Comparison of ENCODE assay signal across 16 cellular contexts in genomic region chr1:27179373-27179772, GRCh38.
"Had no signal": no experiment of that assay in that cellular context is flagged by ENCODE, and none has a peak within 500 bp of the region (broad histone marks: within the 10 kb centered on the region; RNA-seq: fewer than 3 reads in every experiment).

No MANE protein-coding gene starts in this region.

- ATAC-seq: activated naive CD8-positive, alpha-beta T cell treated with anti-CD3 and anti-CD28 coated beads, Interleukin-2, amount 50 U/mL, for 24 hours; natural killer cell treated with Interleukin-12 subunit alpha and Interleukin-12 subunit beta and Interleukin-15 and Interleukin-18, amount 100 ng/mL, for 72 hours; sciatic nerve; stimulated activated naive B cell treated with anti-CD40 and anti-IgM and Interleukin-4, amounts not matched to agents 10 μg/mL and 1 μg/mL and 100 μg/mL, for 72 hours; WTC11 had no signal

- H3K36me3 Mint-ChIP-seq: natural killer cell treated with Interleukin-12 subunit alpha and Interleukin-12 subunit beta and Interleukin-15 and Interleukin-18, amount 100 ng/mL, for 72 hours; stimulated activated naive B cell treated with anti-CD40 and anti-IgM and Interleukin-4, amounts not matched to agents 10 μg/mL and 1 μg/mL and 100 μg/mL, for 72 hours had no signal

- H3K4me1 Mint-ChIP-seq: activated naive CD8-positive, alpha-beta T cell treated with anti-CD3 and anti-CD28 coated beads, Interleukin-2, amount 50 U/mL, for 24 hours; WTC11 had no signal

- H3K9me3 ChIP-seq: prostate gland had no signal

- H3K4me3 ChIP-seq: lung, prostate gland, transverse colon had no signal

- DNase-seq: activated CD4-positive, alpha-beta T cell treated with anti-CD3 and anti-CD28 coated beads for 48 hours; activated naive CD4-positive, alpha-beta T cell treated with Interleukin-2 at 50 U/mL for 16 hours; activated naive CD8-positive, alpha-beta T cell treated with anti-CD3 and anti-CD28 coated beads, Interleukin-2, amount 50 U/mL, for 24 hours; central memory CD4-positive, alpha-beta T cell; cortex of kidney; effector memory CD4-positive, alpha-beta T cell; nucleus accumbens; stimulated activated CD4-positive, alpha-beta T cell treated with anti-CD3 and anti-CD28 coated beads, Interleukin-2, amount 100 ng/mL, for 24 hours; stimulated activated naive B cell treated with anti-CD40 and anti-IgM and Interleukin-4, amounts not matched to agents 10 μg/mL and 1 μg/mL and 100 μg/mL, for 72 hours; transverse colon had no signal

- H3K27ac ChIP-seq: prostate gland had no signal

- H3K36me3 ChIP-seq: prostate gland, transverse colon had no signal

- H3K27me3 Mint-ChIP-seq: activated naive CD8-positive, alpha-beta T cell treated with anti-CD3 and anti-CD28 coated beads, Interleukin-2, amount 50 U/mL, for 24 hours; natural killer cell treated with Interleukin-12 subunit alpha and Interleukin-12 subunit beta and Interleukin-15 and Interleukin-18, amount 100 ng/mL, for 72 hours; stimulated activated naive B cell treated with anti-CD40 and anti-IgM and Interleukin-4, amounts not matched to agents 10 μg/mL and 1 μg/mL and 100 μg/mL, for 72 hours had no signal

- H3K4me3 Mint-ChIP-seq: activated naive CD8-positive, alpha-beta T cell treated with anti-CD3 and anti-CD28 coated beads, Interleukin-2, amount 50 U/mL, for 24 hours; natural killer cell treated with Interleukin-12 subunit alpha and Interleukin-12 subunit beta and Interleukin-15 and Interleukin-18, amount 100 ng/mL, for 72 hours; stimulated activated naive B cell treated with anti-CD40 and anti-IgM and Interleukin-4, amounts not matched to agents 10 μg/mL and 1 μg/mL and 100 μg/mL, for 72 hours; T-helper 1 cell treated with Interleukin-12 subunit alpha and Interleukin-12 subunit beta and Interleukin-4 antibody, amounts not matched to agents 30 μg/mL and 1 μg/mL, for 36 hours; WTC11 had no signal

- H3K27ac Mint-ChIP-seq: activated naive CD8-positive, alpha-beta T cell treated with anti-CD3 and anti-CD28 coated beads, Interleukin-2, amount 50 U/mL, for 24 hours; natural killer cell treated with Interleukin-12 subunit alpha and Interleukin-12 subunit beta and Interleukin-15 and Interleukin-18, amount 100 ng/mL, for 72 hours; stimulated activated naive B cell treated with anti-CD40 and anti-IgM and Interleukin-4, amounts not matched to agents 10 μg/mL and 1 μg/mL and 100 μg/mL, for 72 hours; T-helper 1 cell treated with Interleukin-12 subunit alpha and Interleukin-12 subunit beta and Interleukin-4 antibody, amounts not matched to agents 30 μg/mL and 1 μg/mL, for 36 hours; WTC11 had no signal

- H3K4me1 ChIP-seq: prostate gland had no signal

- H3K27me3 ChIP-seq: transverse colon had no signal

- H3K9me3 Mint-ChIP-seq: natural killer cell treated with Interleukin-12 subunit alpha and Interleukin-12 subunit beta and Interleukin-15 and Interleukin-18, amount 100 ng/mL, for 72 hours had no signal
